ENCODE assay signal across 1 cellular context in the genomic region with DNA sequence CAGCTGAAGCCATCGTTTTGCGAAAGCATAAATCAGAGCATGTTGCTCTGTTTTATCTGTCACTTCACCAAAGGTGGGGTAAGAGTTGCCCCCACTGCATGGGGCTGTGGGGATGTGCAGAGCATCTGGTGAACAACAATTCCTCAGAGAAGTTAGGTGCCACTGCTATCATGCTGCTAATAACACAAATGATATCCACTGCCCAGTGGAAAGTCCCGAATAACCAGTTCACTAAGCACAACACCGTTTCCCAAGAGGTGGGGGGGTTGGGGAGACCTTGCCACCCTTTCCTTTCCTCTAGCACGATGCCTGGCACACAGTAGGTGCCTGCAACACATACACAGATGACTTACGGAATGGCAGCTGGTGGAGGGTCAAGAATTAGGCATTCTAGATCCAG.
TF ChIP-seq lines count a peak whose summit lies in the region.

No MANE protein-coding gene starts in this region.

TF ChIP-seq in H1, 55 proteins besides CTCF, POLR2A, EP300 and RAD21:
- TF ChIP-seq CBX8 (IDR thresholded peaks at IDR 0.05; ENCODE audit: borderline replicate concordance, low read depth, low read length) (no peak), EGR1 (IDR thresholded peaks at IDR 0.05; ENCODE audit: borderline replicate concordance, low read depth, low read length) (no peak), SUZ12 (IDR thresholded peaks at IDR 0.05; ENCODE audit: low read length) (no peak), SP1 (IDR thresholded peaks at IDR 0.05; ENCODE audit: low read depth, low read length) (no peak), MAFK (IDR thresholded peaks at IDR 0.05; ENCODE audit: low read depth, low read length) (no peak), ZNF274 (IDR thresholded peaks at IDR 0.05; ENCODE audit: borderline replicate concordance, extremely low read depth, low read length) (no peak)
- TF ChIP-seq, protein P1, sequence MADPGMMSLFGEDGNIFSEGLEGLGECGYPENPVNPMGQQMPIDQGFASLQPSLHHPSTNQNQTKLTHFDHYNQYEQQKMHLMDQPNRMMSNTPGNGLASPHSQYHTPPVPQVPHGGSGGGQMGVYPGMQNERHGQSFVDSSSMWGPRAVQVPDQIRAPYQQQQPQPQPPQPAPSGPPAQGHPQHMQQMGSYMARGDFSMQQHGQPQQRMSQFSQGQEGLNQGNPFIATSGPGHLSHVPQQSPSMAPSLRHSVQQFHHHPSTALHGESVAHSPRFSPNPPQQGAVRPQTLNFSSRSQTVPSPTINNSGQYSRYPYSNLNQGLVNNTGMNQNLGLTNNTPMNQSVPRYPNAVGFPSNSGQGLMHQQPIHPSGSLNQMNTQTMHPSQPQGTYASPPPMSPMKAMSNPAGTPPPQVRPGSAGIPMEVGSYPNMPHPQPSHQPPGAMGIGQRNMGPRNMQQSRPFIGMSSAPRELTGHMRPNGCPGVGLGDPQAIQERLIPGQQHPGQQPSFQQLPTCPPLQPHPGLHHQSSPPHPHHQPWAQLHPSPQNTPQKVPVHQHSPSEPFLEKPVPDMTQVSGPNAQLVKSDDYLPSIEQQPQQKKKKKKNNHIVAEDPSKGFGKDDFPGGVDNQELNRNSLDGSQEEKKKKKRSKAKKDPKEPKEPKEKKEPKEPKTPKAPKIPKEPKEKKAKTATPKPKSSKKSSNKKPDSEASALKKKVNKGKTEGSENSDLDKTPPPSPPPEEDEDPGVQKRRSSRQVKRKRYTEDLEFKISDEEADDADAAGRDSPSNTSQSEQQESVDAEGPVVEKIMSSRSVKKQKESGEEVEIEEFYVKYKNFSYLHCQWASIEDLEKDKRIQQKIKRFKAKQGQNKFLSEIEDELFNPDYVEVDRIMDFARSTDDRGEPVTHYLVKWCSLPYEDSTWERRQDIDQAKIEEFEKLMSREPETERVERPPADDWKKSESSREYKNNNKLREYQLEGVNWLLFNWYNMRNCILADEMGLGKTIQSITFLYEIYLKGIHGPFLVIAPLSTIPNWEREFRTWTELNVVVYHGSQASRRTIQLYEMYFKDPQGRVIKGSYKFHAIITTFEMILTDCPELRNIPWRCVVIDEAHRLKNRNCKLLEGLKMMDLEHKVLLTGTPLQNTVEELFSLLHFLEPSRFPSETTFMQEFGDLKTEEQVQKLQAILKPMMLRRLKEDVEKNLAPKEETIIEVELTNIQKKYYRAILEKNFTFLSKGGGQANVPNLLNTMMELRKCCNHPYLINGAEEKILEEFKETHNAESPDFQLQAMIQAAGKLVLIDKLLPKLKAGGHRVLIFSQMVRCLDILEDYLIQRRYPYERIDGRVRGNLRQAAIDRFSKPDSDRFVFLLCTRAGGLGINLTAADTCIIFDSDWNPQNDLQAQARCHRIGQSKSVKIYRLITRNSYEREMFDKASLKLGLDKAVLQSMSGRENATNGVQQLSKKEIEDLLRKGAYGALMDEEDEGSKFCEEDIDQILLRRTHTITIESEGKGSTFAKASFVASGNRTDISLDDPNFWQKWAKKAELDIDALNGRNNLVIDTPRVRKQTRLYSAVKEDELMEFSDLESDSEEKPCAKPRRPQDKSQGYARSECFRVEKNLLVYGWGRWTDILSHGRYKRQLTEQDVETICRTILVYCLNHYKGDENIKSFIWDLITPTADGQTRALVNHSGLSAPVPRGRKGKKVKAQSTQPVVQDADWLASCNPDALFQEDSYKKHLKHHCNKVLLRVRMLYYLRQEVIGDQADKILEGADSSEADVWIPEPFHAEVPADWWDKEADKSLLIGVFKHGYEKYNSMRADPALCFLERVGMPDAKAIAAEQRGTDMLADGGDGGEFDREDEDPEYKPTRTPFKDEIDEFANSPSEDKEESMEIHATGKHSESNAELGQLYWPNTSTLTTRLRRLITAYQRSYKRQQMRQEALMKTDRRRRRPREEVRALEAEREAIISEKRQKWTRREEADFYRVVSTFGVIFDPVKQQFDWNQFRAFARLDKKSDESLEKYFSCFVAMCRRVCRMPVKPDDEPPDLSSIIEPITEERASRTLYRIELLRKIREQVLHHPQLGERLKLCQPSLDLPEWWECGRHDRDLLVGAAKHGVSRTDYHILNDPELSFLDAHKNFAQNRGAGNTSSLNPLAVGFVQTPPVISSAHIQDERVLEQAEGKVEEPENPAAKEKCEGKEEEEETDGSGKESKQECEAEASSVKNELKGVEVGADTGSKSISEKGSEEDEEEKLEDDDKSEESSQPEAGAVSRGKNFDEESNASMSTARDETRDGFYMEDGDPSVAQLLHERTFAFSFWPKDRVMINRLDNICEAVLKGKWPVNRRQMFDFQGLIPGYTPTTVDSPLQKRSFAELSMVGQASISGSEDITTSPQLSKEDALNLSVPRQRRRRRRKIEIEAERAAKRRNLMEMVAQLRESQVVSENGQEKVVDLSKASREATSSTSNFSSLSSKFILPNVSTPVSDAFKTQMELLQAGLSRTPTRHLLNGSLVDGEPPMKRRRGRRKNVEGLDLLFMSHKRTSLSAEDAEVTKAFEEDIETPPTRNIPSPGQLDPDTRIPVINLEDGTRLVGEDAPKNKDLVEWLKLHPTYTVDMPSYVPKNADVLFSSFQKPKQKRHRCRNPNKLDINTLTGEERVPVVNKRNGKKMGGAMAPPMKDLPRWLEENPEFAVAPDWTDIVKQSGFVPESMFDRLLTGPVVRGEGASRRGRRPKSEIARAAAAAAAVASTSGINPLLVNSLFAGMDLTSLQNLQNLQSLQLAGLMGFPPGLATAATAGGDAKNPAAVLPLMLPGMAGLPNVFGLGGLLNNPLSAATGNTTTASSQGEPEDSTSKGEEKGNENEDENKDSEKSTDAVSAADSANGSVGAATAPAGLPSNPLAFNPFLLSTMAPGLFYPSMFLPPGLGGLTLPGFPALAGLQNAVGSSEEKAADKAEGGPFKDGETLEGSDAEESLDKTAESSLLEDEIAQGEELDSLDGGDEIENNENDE (IDR thresholded peaks at IDR 0.05; ENCODE audit: insufficient replicate concordance, low read length): no peak
